In the genomic region with DNA sequence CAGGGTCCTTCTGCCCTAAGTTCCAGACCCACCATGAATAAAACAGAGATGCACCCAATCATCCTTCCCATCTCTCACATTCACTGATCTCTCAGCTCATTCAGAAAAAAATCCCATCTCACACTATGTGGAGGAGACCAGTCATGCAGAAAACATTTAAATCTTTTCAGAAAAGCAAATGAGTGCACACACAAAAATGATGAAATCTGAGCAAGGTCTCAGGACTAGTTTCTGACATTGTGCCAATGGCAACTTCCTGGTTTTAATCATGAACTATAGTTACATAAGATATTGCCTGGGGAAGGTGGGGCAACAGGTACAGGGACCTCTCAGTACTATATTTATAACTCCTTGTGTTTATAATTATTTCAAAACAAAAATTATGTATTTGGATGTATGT, we compare ENCODE assay signal across 15 cellular contexts.
DNase-seq lines count a peak whose midpoint lies in the region; ATAC-seq, FAIRE-seq and TF ChIP-seq lines count a peak whose summit lies in the region.
"Had no signal": no experiment of that assay in that cellular context is flagged by ENCODE, and none has a peak within 500 bp of the region (broad histone marks: within the 10 kb centered on the region; RNA-seq: fewer than 3 reads in every experiment).

No MANE protein-coding gene starts in this region.

- CTCF ChIA-PET in activated naive CD4-positive, alpha-beta T cell treated with anti-CD3 and anti-CD28 coated beads for 36 hours (lab: Charles Lee) = interaction anchor here (1.3 kb wide), 1 partner anchor 451 kb away, joined by 7 read pairs; no protein-coding TSS in a partner anchor

- intact Hi-C loops in pancreas (cut with DNase I) = no loop called here
- intact Hi-C loops in activated naive CD4-positive, alpha-beta T cell treated with anti-CD3 and anti-CD28 coated beads for 36 hours (cut with micrococcal nuclease) = no loop called here

- H3K4me3 ChIP-seq in esophagus (ENCODE audit: low read depth in 1 of 2, low read length in 2 of 2) = no peak overlapping the region
- no peak overlapping the region for H3K4me3 ChIP-seq in pancreas
- H3K4me3 ChIP-seq: gastrocnemius medialis had no signal

- H3K27me3 ChIP-seq in esophagus (ENCODE audit: control insufficient read depth in 1 of 2, insufficient read depth in 2 of 2, low read length in 2 of 2) (no peaks in the 10 kb centered on the region), pancreas (no peaks in the 10 kb centered on the region)
- H3K27me3 ChIP-seq: gastrocnemius medialis had no signal

- DNase-seq in GM04504 (ENCODE audit: low read depth) (peak; percentile 85), NCI-H69 (lab: John Stamatoyannopoulos, UW) (peak; percentile 35), pancreas (peak in 1 of 6 donors; percentile 31), GM10266 (ENCODE audit: extremely low spot score) (no peak), GF-D8 (lab: John Stamatoyannopoulos, UW) (no peak)
- no peak for DNase-seq in activated naive CD4-positive, alpha-beta T cell treated with anti-CD3 and anti-CD28 coated beads for 36 hours
- DNase-seq: activated naive CD4-positive, alpha-beta T cell treated with Interleukin-2 at 50 U/mL for 16 hours; gastrocnemius medialis; GDM1; MM.1S; NK-92 treated with Interleukin-12 subunit alpha and Interleukin-12 subunit beta, amount 100 ng/mL, for 24 hours; stimulated activated CD4-positive, alpha-beta T cell treated with anti-CD3 and anti-CD28 coated beads, Interleukin-15, amount 100 ng/mL, for 24 hours had no signal

- H3K4me3 Mint-ChIP-seq in activated naive CD4-positive, alpha-beta T cell treated with anti-CD3 and anti-CD28 coated beads for 36 hours = no peak overlapping the region

- H3K9me3 Mint-ChIP-seq in activated naive CD4-positive, alpha-beta T cell treated with anti-CD3 and anti-CD28 coated beads for 36 hours = no peaks in the 10 kb centered on the region

- ATAC-seq in pancreas (peak; percentile 43 to 90 (median 83)), GM21619 (IDR thresholded peaks at IDR 0.05; ENCODE audit: unreplicated experiment) (no peak)
- ATAC-seq: gastrocnemius medialis had no signal

- no peak for FAIRE-seq in pancreas (lab: Jason Lieb, UNC)

- H3K9me3 ChIP-seq in esophagus (ENCODE audit: control insufficient read depth in 2 of 2, insufficient read depth in 1 of 2, low read depth in 1 of 2, low read length in 1 of 2) (no peaks in the 10 kb centered on the region), pancreas (no peaks in the 10 kb centered on the region)
- H3K9me3 ChIP-seq: gastrocnemius medialis had no signal

- peaks cover 10% of the 10 kb centered on the region for H3K27me3 Mint-ChIP-seq in activated naive CD4-positive, alpha-beta T cell treated with anti-CD3 and anti-CD28 coated beads for 36 hours (ENCODE audit: low read depth)

- no peak overlapping the region for H3K27ac Mint-ChIP-seq in activated naive CD4-positive, alpha-beta T cell treated with anti-CD3 and anti-CD28 coated beads for 36 hours

- H3K36me3 ChIP-seq in esophagus (ENCODE audit: control insufficient read depth in 2 of 2, insufficient read depth in 2 of 2, low read length in 1 of 2) = no peaks in the 10 kb centered on the region
- no peaks in the 10 kb centered on the region for H3K36me3 ChIP-seq in pancreas
- H3K36me3 ChIP-seq: gastrocnemius medialis had no signal

- peak overlapping the region; percentile 75 to 76 for H3K27ac ChIP-seq in esophagus (ENCODE audit: low read depth in 2 of 2, low read length in 1 of 2)
- H3K27ac ChIP-seq in pancreas = no peak overlapping the region
- H3K27ac ChIP-seq: gastrocnemius medialis, VCaP had no signal

- H3K4me1 ChIP-seq in esophagus (ENCODE audit: control insufficient read depth in 2 of 2, insufficient read depth in 2 of 2, low read length in 1 of 2) (peaks cover 0 to 3% of the 10 kb centered on the region in 2 donors), pancreas (peaks cover 0 to 3% (median 0%) of the 10 kb centered on the region in 3 donors)
- H3K4me1 ChIP-seq: gastrocnemius medialis had no signal

- no peaks in the 10 kb centered on the region for H3K4me1 Mint-ChIP-seq in activated naive CD4-positive, alpha-beta T cell treated with anti-CD3 and anti-CD28 coated beads for 36 hours (ENCODE audit: low read depth)

- TF ChIP-seq CTCF in pancreas (IDR thresholded peaks at IDR 0.05) (no peak), GM10266 (IDR thresholded peaks at IDR 0.05; ENCODE audit: control insufficient read depth, insufficient read depth, low read depth, missing control alignments) (no peak)

- no peaks in the 10 kb centered on the region for H3K36me3 Mint-ChIP-seq in activated naive CD4-positive, alpha-beta T cell treated with anti-CD3 and anti-CD28 coated beads for 36 hours (ENCODE audit: low read depth)

Comparison
In these comparisons a context has a peak if more than half of its experiments do, and no peak if none do; other contexts are left out.
1. DNase-seq: peak in GM04504 (single experiment) and NCI-H69 (single experiment); none in GM10266 (single experiment), activated naive CD4-positive, alpha-beta T cell treated with anti-CD3 and anti-CD28 coated beads for 36 hours (single experiment) and GF-D8 (single experiment).
2. H3K27ac ChIP-seq: peak in esophagus (2 of 2); none in pancreas (0 of 4).